ENCODE assay signal across 8 cellular contexts in genomic region chrX:150693782-150694574, GRCh38. TPM values are rescaled to one million over a fixed set of nuclear protein-coding genes. Genes with fewer than 3 reads are reported as not detected.
A peak's percentile ranks its signal among the peaks of the same experiment; 100 is the strongest.
DNase-seq lines count a peak whose midpoint lies in the region; ATAC-seq and TF ChIP-seq lines count a peak whose summit lies in the region.

No MANE protein-coding gene starts in this region.

- 0 out of 2 replicates have a peak, but pooled peaks cover under 1% of the 10 kb centered on the region for H3K36me3 ChIP-seq in HUES48 (ENCODE audit: control insufficient read depth, insufficient read depth, low read length)
- no peaks in the 10 kb centered on the region for H3K36me3 ChIP-seq in parathyroid adenoma (ENCODE audit: control insufficient read depth, insufficient read depth, low read length)
- no peaks in the 10 kb centered on the region for H3K36me3 ChIP-seq in aorta (ENCODE audit: control insufficient read depth in 1 of 2, insufficient read depth in 2 of 2, low read length in 1 of 2)

- peak overlapping the region; percentile 100 for H3K27ac Mint-ChIP-seq in activated naive CD4-positive, alpha-beta T cell treated with anti-CD3 and anti-CD28 coated beads, Interleukin-2, amount 10 ng/mL, durations not matched to agents 7 days and 5 days

- POLR2A ChIA-PET in RWPE1 (lab: Yijun Ruan, JAX; ENCODE audit: low non-redundant PET), result no interaction called here

- H3K9ac ChIP-seq in HUES48 (ENCODE audit: low read depth, low read length) (no peak overlapping the region), parathyroid adenoma (no peak overlapping the region)

- TF ChIP-seq CTCF in RWPE1 (conservative IDR thresholded peaks at IDR 0.05; ENCODE audit: low read depth) (no peak), parathyroid adenoma (IDR thresholded peaks at IDR 0.05) (no peak)

- intact Hi-C loops in Right ventricle myocardium inferior (cut with DNase I) (no loop called here), aorta (cut with DNase I) (no loop called here)

- H3K4me1 Mint-ChIP-seq in activated naive CD4-positive, alpha-beta T cell treated with anti-CD3 and anti-CD28 coated beads, Interleukin-2, amount 10 ng/mL, durations not matched to agents 7 days and 5 days, result peaks cover 64% of the 10 kb centered on the region

- CTCF ChIA-PET in RWPE1 (lab: Yijun Ruan, JAX), result interaction anchor here (0.8 kb wide), 1 partner anchor 74 kb away, joined by 3 read pairs; no protein-coding TSS in a partner anchor
- CTCF ChIA-PET in activated naive CD4-positive, alpha-beta T cell treated with anti-CD3 and anti-CD28 coated beads, Interleukin-2, amount 10 ng/mL, durations not matched to agents 7 days and 5 days (lab: Charles Lee), result no interaction called here

- peak overlapping the region; percentile 62 for H2AFZ ChIP-seq in parathyroid adenoma

- DNase-seq in Daoy (ENCODE audit: low read depth), result peak; percentile 50
- DNase-seq in RWPE1 (ENCODE audit: low spot score), result peak; percentile 77
- DNase-seq in activated naive CD4-positive, alpha-beta T cell treated with anti-CD3 and anti-CD28 coated beads, Interleukin-2, amount 10 ng/mL, durations not matched to agents 7 days and 5 days, result peak; percentile 87
- DNase-seq in Right ventricle myocardium inferior (ENCODE audit: missing footprints), result peak; percentile 73
- DNase-seq in aorta, result peak; percentile 71 to 82

- peaks cover 46% of the 10 kb centered on the region for H3K36me3 Mint-ChIP-seq in activated naive CD4-positive, alpha-beta T cell treated with anti-CD3 and anti-CD28 coated beads, Interleukin-2, amount 10 ng/mL, durations not matched to agents 7 days and 5 days

- peak overlapping the region; percentile 92 for H3K4me3 Mint-ChIP-seq in activated naive CD4-positive, alpha-beta T cell treated with anti-CD3 and anti-CD28 coated beads, Interleukin-2, amount 10 ng/mL, durations not matched to agents 7 days and 5 days

- peak overlapping the region; percentile 91 for H3K4me2 ChIP-seq in parathyroid adenoma (ENCODE audit: low read length)

- H3K27ac ChIP-seq in HUES48 (ENCODE audit: low read depth, low read length) (no peak overlapping the region), RWPE1 (peak overlapping the region; percentile 97), parathyroid adenoma (peak overlapping the region; percentile 86), aorta (ENCODE audit: low read depth in 1 of 2, low read length in 2 of 2) (peak overlapping the region; percentile 53 to 80)

- no peaks in the 10 kb centered on the region for H3K27me3 ChIP-seq in HUES48 (ENCODE audit: control insufficient read depth, insufficient read depth, low read length)
- no peaks in the 10 kb centered on the region for H3K27me3 ChIP-seq in parathyroid adenoma (ENCODE audit: control insufficient read depth, insufficient read depth, low read length)
- no peaks in the 10 kb centered on the region for H3K27me3 ChIP-seq in aorta (ENCODE audit: control insufficient read depth in 1 of 2, insufficient read depth in 2 of 2, low read length in 1 of 2)

- WGBS in aorta, 2 donors, result 1 to 35% methylated on average over 26 to 33 of the region's 33 CpGs

- H3K4me1 ChIP-seq in HUES48 (ENCODE audit: control insufficient read depth, insufficient read depth, low read length) (peaks cover under 1% of the 10 kb centered on the region; the same call in 1 of the 2 replicates), parathyroid adenoma (peaks cover 5% of the 10 kb centered on the region), aorta (ENCODE audit: control insufficient read depth in 1 of 2, insufficient read depth in 2 of 2, low read length in 2 of 2) (peaks cover 0 to 5% of the 10 kb centered on the region in 2 donors)

- peaks cover 4% of the 10 kb centered on the region for H3K27me3 Mint-ChIP-seq in activated naive CD4-positive, alpha-beta T cell treated with anti-CD3 and anti-CD28 coated beads, Interleukin-2, amount 10 ng/mL, durations not matched to agents 7 days and 5 days

- H3K9me3 ChIP-seq in HUES48 (ENCODE audit: control insufficient read depth, insufficient read depth, low read length) (peaks cover 9% of the 10 kb centered on the region; the same call in 1 of the 2 replicates), parathyroid adenoma (ENCODE audit: control insufficient read depth, low read length) (no peaks in the 10 kb centered on the region), aorta (ENCODE audit: control insufficient read depth, low read length) (no peaks in the 10 kb centered on the region)

- peaks cover 4% of the 10 kb centered on the region for H3K79me2 ChIP-seq in parathyroid adenoma

- H3K9me3 Mint-ChIP-seq in activated naive CD4-positive, alpha-beta T cell treated with anti-CD3 and anti-CD28 coated beads, Interleukin-2, amount 10 ng/mL, durations not matched to agents 7 days and 5 days, result no peaks in the 10 kb centered on the region

- ATAC-seq in GM21515 (IDR thresholded peaks at IDR 0.05; ENCODE audit: unreplicated experiment) (peak; percentile 66), Right ventricle myocardium inferior (peak; percentile 53), aorta (ENCODE audit: low FRiP score) (peak; percentile 75)

- peak overlapping the region; percentile 78 for H3K4me3 ChIP-seq in HUES48 (ENCODE audit: low read depth, low read length)
- H3K4me3 ChIP-seq in parathyroid adenoma (ENCODE audit: low read depth, low read length), result peak overlapping the region; percentile 72
- H3K4me3 ChIP-seq in aorta (ENCODE audit: low read length in 2 of 2), result peak overlapping the region; percentile 75 to 78

RNA-seq across cellular contexts. Expression of gene MTMR1, which starts 0.8 kb away (rescaled TPM):
- 15.8 and 17.0 TPM in 2 replicates for total RNA-seq in Daoy (2014; rRNA removed; shearing (Covaris generic))
- total RNA-seq in Right ventricle myocardium inferior (19.4 TPM), aorta (10 to 100 TPM; 24.0 to 24.2 TPM)
- 10 to 100 TPM; 10.2 to 13.4 TPM for polyA plus RNA-seq in aorta
